In genomic region chr14:52694761-52695480, GRCh38 we compare ENCODE assay signal across 8 cellular contexts. TPM values are rescaled to one million over a fixed set of nuclear protein-coding genes. Genes with fewer than 3 reads are reported as not detected.
DNase-seq lines count a peak whose midpoint lies in the region; ATAC-seq, FAIRE-seq and TF ChIP-seq lines count a peak whose summit lies in the region.

No MANE protein-coding gene starts in this region.

- ATAC-seq in A549 (peak; percentile 67 to 68), GM18508 (IDR thresholded peaks at IDR 0.05; ENCODE audit: insufficient read depth, unreplicated experiment) (peak; percentile 48), HG02970 (IDR thresholded peaks at IDR 0.05; ENCODE audit: low FRiP score, unreplicated experiment) (peak; percentile 48), memory B cell (ENCODE audit: low read depth) (peak; percentile 68)
- peak; percentile 56 for ATAC-seq in activated CD4-positive, alpha-beta T cell treated with anti-CD3 and anti-CD28 coated beads for 36 hours

- H3K36me3 ChIP-seq in duodenal mucosa (ENCODE audit: control insufficient read depth in 1 of 2, insufficient read depth in 2 of 2, low read length in 2 of 2), result no peaks in the 10 kb centered on the region

- intact Hi-C loops in activated CD4-positive, alpha-beta T cell treated with anti-CD3 and anti-CD28 coated beads for 36 hours (cut with DNase I, micrococcal nuclease), result loop anchor here (1.0 to 10.0 kb wide), 5 partner anchors 12 to 700 kb away; partner anchors contain the start of genes GPR137C (in 2 of the 2), PSMC6 (in 2 of the 2), TXNDC16 (in 2 of the 2) and STYX (in 1 of the 2)

- no peaks in the 10 kb centered on the region for H3K27me3 Mint-ChIP-seq in activated CD4-positive, alpha-beta T cell treated with anti-CD3 and anti-CD28 coated beads for 36 hours
- H3K27me3 Mint-ChIP-seq in memory B cell, result no peaks in the 10 kb centered on the region

- CTCF ChIA-PET in A549 (lab: Yijun Ruan, JAX), result interaction anchor here (0.6 to 1.5 kb wide), 4 partner anchors 16 to 1444 kb away, joined by 3 to 4 read pairs (median 3); no protein-coding TSS in a partner anchor
- CTCF ChIA-PET in activated CD4-positive, alpha-beta T cell treated with anti-CD3 and anti-CD28 coated beads for 36 hours (lab: Charles Lee), result interaction anchor here (0.7 to 1.3 kb wide), 3 partner anchors 10 to 68 kb away, joined by 3 to 4 read pairs (median 3); no protein-coding TSS in a partner anchor

- no peak for FAIRE-seq in A549 (lab: Jason Lieb, UNC)

- H3K9me3 ChIP-seq in A549 (no peaks in the 10 kb centered on the region), duodenal mucosa (ENCODE audit: control insufficient read depth in 1 of 2, low read length in 2 of 2) (no peaks in the 10 kb centered on the region)

- TF ChIP-seq POLR2A in A549 (IDR thresholded peaks at IDR 0.05; ENCODE audit: low read length), result no peak

- H3K4me3 ChIP-seq in A549 (peak overlapping the region; percentile 89), duodenal mucosa (ENCODE audit: low read depth in 1 of 2, low read length in 2 of 2) (peak overlapping the region; percentile 82 to 99)

- H3K27ac Mint-ChIP-seq in activated CD4-positive, alpha-beta T cell treated with anti-CD3 and anti-CD28 coated beads for 36 hours, result peak overlapping the region; percentile 98
- H3K27ac Mint-ChIP-seq in memory B cell, result peak overlapping the region; percentile 92

- peak overlapping the region; percentile 92 for H3K4me2 ChIP-seq in A549

- H3K27ac ChIP-seq in A549 (peak overlapping the region; percentile 91 to 98), duodenal mucosa (ENCODE audit: low read depth, low read length) (peak overlapping the region; percentile 99)

- H3K4me1 Mint-ChIP-seq in activated CD4-positive, alpha-beta T cell treated with anti-CD3 and anti-CD28 coated beads for 36 hours, result peaks cover 38% of the 10 kb centered on the region
- H3K4me1 Mint-ChIP-seq in memory B cell, result peaks cover 34% of the 10 kb centered on the region

- H3K27me3 ChIP-seq in duodenal mucosa (ENCODE audit: control insufficient read depth in 1 of 2, insufficient read depth in 2 of 2, low read length in 2 of 2), result no peaks in the 10 kb centered on the region

- DNase-seq in A549 (ENCODE audit: low read depth in 1 of 2, low spot score in 1 of 2) (peak in 1 of 2 experiments; percentile 45), NCI-H2171 (lab: John Stamatoyannopoulos, UW) (peak; percentile 63), memory B cell (ENCODE audit: low spot score in 2 of 2) (peak in 1 of 2 donors; percentile 41)
- peak; percentile 79 for DNase-seq in activated CD4-positive, alpha-beta T cell treated with anti-CD3 and anti-CD28 coated beads for 36 hours
- peak; percentile 13 to 34 for DNase-seq in stimulated activated CD8-positive, alpha-beta memory T cell treated with anti-CD3 and anti-CD28 coated beads, Interleukin-2, amount 100 ng/mL, for 1 hour (ENCODE audit: low read depth in 2 of 2)

- no peak for TF ChIP-seq RAD21 in A549 (conservative IDR thresholded peaks at IDR 0.05 in 1 of 2, IDR thresholded peaks at IDR 0.05 in 1 of 2)

- peaks cover 38% of the 10 kb centered on the region; the same call in 2 of the 3 replicates for H3K4me1 ChIP-seq in A549
- H3K4me1 ChIP-seq in duodenal mucosa (ENCODE audit: control insufficient read depth in 1 of 2, insufficient read depth in 2 of 2, low read length in 2 of 2), result peaks cover 17 to 19% of the 10 kb centered on the region in 2 donors

- TF ChIP-seq CTCF in A549 (IDR thresholded peaks at IDR 0.05), result no peak

- H3K9me3 Mint-ChIP-seq in activated CD4-positive, alpha-beta T cell treated with anti-CD3 and anti-CD28 coated beads for 36 hours (ENCODE audit: low read depth), result no peaks in the 10 kb centered on the region
- H3K9me3 Mint-ChIP-seq in memory B cell, result no peaks in the 10 kb centered on the region

- no peak for TF ChIP-seq EP300 in A549 (IDR thresholded peaks at IDR 0.05)

- peak overlapping the region; percentile 88 for H3K4me3 Mint-ChIP-seq in activated CD4-positive, alpha-beta T cell treated with anti-CD3 and anti-CD28 coated beads for 36 hours
- peak overlapping the region; percentile 98 for H3K4me3 Mint-ChIP-seq in memory B cell

- POLR2A ChIA-PET in A549 (lab: Yijun Ruan, JAX), result interaction anchor here (0.6 to 2.3 kb wide), 6 partner anchors 11 to 143 kb away, joined by 3 to 8 read pairs (median 6); partner anchors contain the start of genes GNPNAT1, GPR137C and TXNDC16
- POLR2A ChIA-PET in activated CD4-positive, alpha-beta T cell treated with anti-CD3 and anti-CD28 coated beads for 36 hours (lab: Charles Lee), result interaction anchor here (0.5 to 0.6 kb wide), 2 partner anchors 154 to 432 kb away, joined by 3 read pairs; no protein-coding TSS in a partner anchor

- H3K9ac ChIP-seq in duodenal mucosa (ENCODE audit: low read depth in 1 of 2, low read length in 2 of 2), result peak overlapping the region; percentile 87 to 98

- peaks cover 34% of the 10 kb centered on the region for H3K36me3 Mint-ChIP-seq in activated CD4-positive, alpha-beta T cell treated with anti-CD3 and anti-CD28 coated beads for 36 hours (ENCODE audit: low read depth)
- H3K36me3 Mint-ChIP-seq in memory B cell, result peaks cover 2% of the 10 kb centered on the region

- WGBS in A549 (ENCODE audit: missing lambda C conversion rate), result 3% methylated on average over 15 of the region's 46 CpGs

TF ChIP-seq in A549, 52 proteins besides CTCF, POLR2A, EP300 and RAD21 (continues in another document):
- TF ChIP-seq MYC (IDR thresholded peaks at IDR 0.05; ENCODE audit: borderline replicate concordance, low read length) (0 out of 2 replicates have a peak, but pooled peaks have one; percentile 16), BCL3 (IDR thresholded peaks at IDR 0.05) (no peak), CHD4 (IDR thresholded peaks at IDR 0.05; ENCODE audit: borderline replicate concordance) (no peak), JUN (IDR thresholded peaks at IDR 0.05) (no peak), MAX (IDR thresholded peaks at IDR 0.05) (peak; percentile 59; the same call in 1 of the 2 replicates), EHF (CRISPR knock-in tag; IDR thresholded peaks at IDR 0.05) (no peak), CBX2 (IDR thresholded peaks at IDR 0.05; ENCODE audit: borderline replicate concordance, low read depth) (no peak), HOXB13 (CRISPR knock-in tag; IDR thresholded peaks at IDR 0.05; ENCODE audit: low read depth) (no peak), E2F6 (IDR thresholded peaks at IDR 0.05; ENCODE audit: borderline replicate concordance, low read depth) (no peak), KDM1A (IDR thresholded peaks at IDR 0.05; ENCODE audit: low read depth) (no peak), KDM5A (IDR thresholded peaks at IDR 0.05) (no peak), EHMT2 (IDR thresholded peaks at IDR 0.05; ENCODE audit: low read depth) (no peak), HOXB5 (CRISPR knock-in tag; IDR thresholded peaks at IDR 0.05) (no peak), ZFP36 (IDR thresholded peaks at IDR 0.05; ENCODE audit: borderline replicate concordance, partially characterized antibody) (no peak)

RNA-seq across cellular contexts. Expression of gene ERO1A, which starts 0.4 kb away (rescaled TPM):
- polyA plus RNA-seq in A549 (2011; rRNA removed) (67.5 and 69.1 TPM in 2 replicates), A549 (2017; fragmentation: RNase III; extraction: RNeasy Plus Mini Kit Qiagen cat#74134 plus additional on column Dnase treatment) (38.1 to 39.4 TPM (median 39.2 TPM) in 3 replicates)
- polyA plus RNA-seq in A549 (2012; cell fraction: cytosol; rRNA removed), result 19.2 and 25.1 TPM in 2 replicates
- polyA plus RNA-seq in A549 (2012; cell fraction: nucleus; rRNA removed), result 17.8 and 18.9 TPM in 2 replicates
- polyA minus RNA-seq in A549 (2011; rRNA and poly(A)+ RNA removed), result 14.4 and 15.5 TPM in 2 replicates
- total RNA-seq in activated CD4-positive, alpha-beta T cell treated with anti-CD3 and anti-CD28 coated beads for 36 hours, result 100 to 1,000 TPM; 120 to 165 TPM

RNA-seq across cellular contexts. Expression of gene PSMC6, which starts 12.1 kb away (rescaled TPM):
- polyA plus RNA-seq in A549 (2011; rRNA removed), result 115 and 180 TPM in 2 replicates
- polyA plus RNA-seq in A549 (2012; cell fraction: cytosol; rRNA removed), result 34.8 and 44.7 TPM in 2 replicates
- 23.6 and 45.1 TPM in 2 replicates for polyA plus RNA-seq in A549 (2012; cell fraction: nucleus; rRNA removed)
- 147 to 167 TPM (median 150 TPM) in 3 replicates for polyA plus RNA-seq in A549 (2017; fragmentation: RNase III; extraction: RNeasy Plus Mini Kit Qiagen cat#74134 plus additional on column Dnase treatment)
- 38.9 and 48.1 TPM in 2 replicates for polyA minus RNA-seq in A549 (2011; rRNA and poly(A)+ RNA removed)
- 100 to 1,000 TPM in 1 of 2 experiments, 10 to 100 TPM in 1; 87.0 to 121 TPM for total RNA-seq in activated CD4-positive, alpha-beta T cell treated with anti-CD3 and anti-CD28 coated beads for 36 hours

RNA-seq across cellular contexts. Expression of gene STYX, which starts 35.0 kb away (rescaled TPM):
- polyA plus RNA-seq in A549 (2011; rRNA removed) (9.1 and 12.0 TPM in 2 replicates), A549 (2017; fragmentation: RNase III; extraction: RNeasy Plus Mini Kit Qiagen cat#74134 plus additional on column Dnase treatment) (6.6 to 7.6 TPM (median 7.6 TPM) in 3 replicates)
- polyA plus RNA-seq in A549 (2012; cell fraction: cytosol; rRNA removed), result 2.5 and 3.1 TPM in 2 replicates
- polyA plus RNA-seq in A549 (2012; cell fraction: nucleus; rRNA removed), result 1.0 and 1.5 TPM in 2 replicates
- polyA minus RNA-seq in A549 (2011; rRNA and poly(A)+ RNA removed), result 5.0 and 5.1 TPM in 2 replicates
- 10 to 100 TPM; 13.1 to 13.3 TPM for total RNA-seq in activated CD4-positive, alpha-beta T cell treated with anti-CD3 and anti-CD28 coated beads for 36 hours
